1 cellular context compared by ENCODE assay signal in genomic region chr6:41028618-41029486, GRCh38.
TF ChIP-seq lines count a peak whose summit lies in the region.

No MANE protein-coding gene starts in this region.

TF ChIP-seq in endothelial cell of umbilical vein, 7 proteins besides CTCF, POLR2A, EP300 and RAD21:
- TF ChIP-seq FOS (IDR thresholded peaks at IDR 0.05; ENCODE audit: borderline replicate concordance, insufficient read depth, low read length) (no peak), MYC (IDR thresholded peaks at IDR 0.05; ENCODE audit: low read depth, low read length) (no peak), POLR2AphosphoS5 (IDR thresholded peaks at IDR 0.05; ENCODE audit: insufficient read depth, low read depth, low read length) (no peak), GATA2 (IDR thresholded peaks at IDR 0.05; ENCODE audit: insufficient read depth, insufficient read length, low read depth, low read length) (no peak), JUN (IDR thresholded peaks at IDR 0.05; ENCODE audit: borderline replicate concordance, insufficient read depth, insufficient read length, low read depth) (no peak), EZH2 (IDR thresholded peaks at IDR 0.05; ENCODE audit: borderline replicate concordance, low read depth, low read length, severe bottlenecking) (no peak)
- TF ChIP-seq, protein P1, sequence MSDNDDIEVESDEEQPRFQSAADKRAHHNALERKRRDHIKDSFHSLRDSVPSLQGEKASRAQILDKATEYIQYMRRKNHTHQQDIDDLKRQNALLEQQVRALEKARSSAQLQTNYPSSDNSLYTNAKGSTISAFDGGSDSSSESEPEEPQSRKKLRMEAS (IDR thresholded peaks at IDR 0.05; ENCODE audit: insufficient read depth, insufficient read length): no peak
TF ChIP-seq in endothelial cell of umbilical vein: peak in this region for 0.
